In the genomic region with DNA sequence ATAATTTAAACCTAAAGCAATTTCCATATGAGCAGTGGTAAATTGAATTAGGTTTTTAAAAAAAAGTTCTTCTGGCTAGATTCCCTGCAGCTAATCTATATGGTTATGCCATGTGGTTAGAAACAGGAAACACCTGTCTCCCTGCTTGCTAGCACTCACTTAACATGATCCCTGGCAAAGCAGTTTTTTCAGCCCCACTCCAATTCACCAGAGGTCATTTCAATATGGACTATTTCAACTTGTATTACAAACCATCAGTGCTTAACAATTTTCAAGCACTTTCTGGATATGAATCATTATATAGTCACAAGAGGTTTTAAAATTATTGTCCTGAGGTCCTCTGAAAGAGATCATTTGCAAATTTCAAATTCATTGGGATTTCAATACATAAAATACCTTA, we compare ENCODE assay signal across 12 cellular contexts.
DNase-seq lines count a peak whose midpoint lies in the region; ATAC-seq and TF ChIP-seq lines count a peak whose summit lies in the region.
"Had no signal": no experiment of that assay in that cellular context is flagged by ENCODE, and none has a peak within 500 bp of the region (broad histone marks: within the 10 kb centered on the region; RNA-seq: fewer than 3 reads in every experiment).

No MANE protein-coding gene starts in this region.

- no peaks in the 10 kb centered on the region for H3K36me3 Mint-ChIP-seq in CD8-positive, alpha-beta T cell

- peak overlapping the region; percentile 49 for H3K9ac ChIP-seq in KMS-11

- intact Hi-C loops in OCI-LY7 (cut with micrococcal nuclease; ENCODE audit: unreplicated experiment) (no loop called here), gastrocnemius medialis (cut with DNase I; ENCODE audit: low total_unique reads) (no loop called here)
- intact Hi-C loops in CD8-positive, alpha-beta T cell (cut with DNase I, micrococcal nuclease): no loop called here

- no peak overlapping the region for H3K27ac Mint-ChIP-seq in CD8-positive, alpha-beta T cell
- H3K27ac Mint-ChIP-seq: activated naive CD8-positive, alpha-beta T cell treated with anti-CD3 and anti-CD28 coated beads, Interleukin-2, amount 50 U/mL, for 24 hours had no signal

- peaks cover 1% of the 10 kb centered on the region for H3K9me3 Mint-ChIP-seq in CD8-positive, alpha-beta T cell
- H3K9me3 Mint-ChIP-seq: activated naive CD8-positive, alpha-beta T cell treated with anti-CD3 and anti-CD28 coated beads, Interleukin-2, amount 50 U/mL, for 24 hours had no signal

- POLR2A ChIA-PET in OCI-LY7 (lab: Charles Lee): no interaction called here
- POLR2A ChIA-PET in CD8-positive, alpha-beta T cell (lab: Charles Lee): no interaction called here

- ATAC-seq in GM21619 (IDR thresholded peaks at IDR 0.05; ENCODE audit: unreplicated experiment) (peak; percentile 49), gastrocnemius medialis (no peak)
- ATAC-seq in CD8-positive, alpha-beta T cell: no peak
- ATAC-seq: activated naive CD8-positive, alpha-beta T cell treated with anti-CD3 and anti-CD28 coated beads, Interleukin-2, amount 50 U/mL, for 24 hours; heart right ventricle had no signal

- no peaks in the 10 kb centered on the region for H3K79me2 ChIP-seq in KMS-11 (ENCODE audit: insufficient read depth, low read depth)
- no peaks in the 10 kb centered on the region for H3K79me2 ChIP-seq in OCI-LY7 (ENCODE audit: insufficient read depth, low read depth, low read length)

- H3K27ac ChIP-seq in KMS-11 (peak overlapping the region; percentile 87), OCI-LY7 (ENCODE audit: low read depth, low read length, poor library complexity, severe bottlenecking) (no peak overlapping the region), gastrocnemius medialis (no peak overlapping the region)
- H3K27ac ChIP-seq in CD8-positive, alpha-beta T cell (ENCODE audit: low read depth, low read length): no peak overlapping the region
- H3K27ac ChIP-seq: heart right ventricle, ovary had no signal

- TF ChIP-seq CTCF in KMS-11 (conservative IDR thresholded peaks at IDR 0.05; ENCODE audit: low read depth, low read length) (no peak), OCI-LY7 (conservative IDR thresholded peaks at IDR 0.05; ENCODE audit: low read length) (no peak), gastrocnemius medialis (IDR thresholded peaks at IDR 0.05 in 4 of 5, conservative IDR thresholded peaks at IDR 0.05 in 1 of 5) (no peak)
- no peak for TF ChIP-seq CTCF in CD8-positive, alpha-beta T cell (IDR thresholded peaks at IDR 0.05)

- H3K9me3 ChIP-seq in OCI-LY7 (ENCODE audit: low read length) (no peaks in the 10 kb centered on the region), gastrocnemius medialis (no peaks in the 10 kb centered on the region)
- H3K9me3 ChIP-seq in CD8-positive, alpha-beta T cell (ENCODE audit: low read length): no peaks in the 10 kb centered on the region
- H3K9me3 ChIP-seq: heart right ventricle, ovary had no signal

- H3K4me3 Mint-ChIP-seq in CD8-positive, alpha-beta T cell: no peak overlapping the region
- H3K4me3 Mint-ChIP-seq: activated naive CD8-positive, alpha-beta T cell treated with anti-CD3 and anti-CD28 coated beads, Interleukin-2, amount 50 U/mL, for 24 hours had no signal

- H3K36me3 ChIP-seq in KMS-11 (ENCODE audit: insufficient read depth) (no peaks in the 10 kb centered on the region), OCI-LY7 (ENCODE audit: insufficient read depth, low read length) (no peaks in the 10 kb centered on the region), gastrocnemius medialis (no peaks in the 10 kb centered on the region)
- H3K36me3 ChIP-seq in CD8-positive, alpha-beta T cell (ENCODE audit: insufficient read depth, low read length): no peaks in the 10 kb centered on the region
- H3K36me3 ChIP-seq: heart right ventricle, ovary had no signal

- H2AFZ ChIP-seq in KMS-11 (ENCODE audit: low read depth) (peak overlapping the region; percentile 1; the same call in 1 of the 2 replicates), OCI-LY7 (ENCODE audit: low read length) (peak overlapping the region; percentile 88)

- H3K27me3 ChIP-seq in KMS-11 (ENCODE audit: insufficient read depth, low read depth) (no peaks in the 10 kb centered on the region), gastrocnemius medialis (no peaks in the 10 kb centered on the region)
- H3K27me3 ChIP-seq in CD8-positive, alpha-beta T cell (ENCODE audit: insufficient read depth, low read length): no peaks in the 10 kb centered on the region
- H3K27me3 ChIP-seq: heart right ventricle, ovary had no signal

- in situ Hi-C loops in G401 (cut with HindIII; ENCODE audit: low sequenced_read_pairs): no loop called here
- in situ Hi-C loops in gastrocnemius medialis (cut with MboI; ENCODE audit: low sequenced_read_pairs in 4 of 4): no loop called here

- BruUV-seq in OCI-LY7 (replicated peaks; lab: Mats Ljungman, UMichigan): no TSS peak

- H3K27me3 Mint-ChIP-seq in CD8-positive, alpha-beta T cell (ENCODE audit: low read depth): no peaks in the 10 kb centered on the region
- H3K27me3 Mint-ChIP-seq: activated naive CD8-positive, alpha-beta T cell treated with anti-CD3 and anti-CD28 coated beads, Interleukin-2, amount 50 U/mL, for 24 hours had no signal

- no peaks in the 10 kb centered on the region for H3K9me2 ChIP-seq in OCI-LY7 (ENCODE audit: insufficient read depth, low read length)

- DNase-seq in DMS79 treated with DMSO at 0.1 percent for 48 hours (lab: John Stamatoyannopoulos, UW): peak; percentile 83
- DNase-seq in OCI-LY7 (ENCODE audit: low spot score): peak; percentile 61
- DNase-seq in hepatic stellate cell (ENCODE audit: low spot score): no peak
- DNase-seq in G401 (ENCODE audit: low spot score): no peak
- DNase-seq in gastrocnemius medialis: no peak
- no peak for DNase-seq in CD8-positive, alpha-beta T cell
- DNase-seq: activated naive CD8-positive, alpha-beta T cell treated with anti-CD3 and anti-CD28 coated beads, Interleukin-2, amount 50 U/mL, for 24 hours; heart right ventricle; ovary; T-helper 2 cell had no signal

- H4K20me1 ChIP-seq in KMS-11 (ENCODE audit: insufficient read depth) (no peaks in the 10 kb centered on the region), OCI-LY7 (ENCODE audit: insufficient read depth, low read length) (no peaks in the 10 kb centered on the region)

- CTCF ChIA-PET in OCI-LY7 (lab: Charles Lee; ENCODE audit: unreplicated experiment): no interaction called here
- CTCF ChIA-PET in CD8-positive, alpha-beta T cell (lab: Charles Lee): no interaction called here

- peaks cover 100% of the 10 kb centered on the region for H3K4me1 ChIP-seq in KMS-11 (ENCODE audit: low read depth, poor library complexity, severe bottlenecking)
- H3K4me1 ChIP-seq in OCI-LY7 (ENCODE audit: insufficient read depth, low read length, poor library complexity, severe bottlenecking): peaks cover 29% of the 10 kb centered on the region
- H3K4me1 ChIP-seq in gastrocnemius medialis: no peaks in the 10 kb centered on the region
- H3K4me1 ChIP-seq in CD8-positive, alpha-beta T cell (ENCODE audit: insufficient read depth, low read length): no peaks in the 10 kb centered on the region

- peak overlapping the region; percentile 92 for H3K4me2 ChIP-seq in KMS-11
- H3K4me2 ChIP-seq in OCI-LY7 (ENCODE audit: low read length): peak overlapping the region; percentile 58

- TF ChIP-seq POLR2A in gastrocnemius medialis (IDR thresholded peaks at IDR 0.05): no peak

- H3K4me1 Mint-ChIP-seq in CD8-positive, alpha-beta T cell (ENCODE audit: low read depth): no peaks in the 10 kb centered on the region

- H3K4me3 ChIP-seq in KMS-11 (IDR thresholded peaks at IDR 0.05; ENCODE audit: insufficient read depth, low read depth, low read length) (no peak overlapping the region), OCI-LY7 (ENCODE audit: low read depth, low read length, poor library complexity, severe bottlenecking) (peak overlapping the region; percentile 28), gastrocnemius medialis (no peak overlapping the region)
- H3K4me3 ChIP-seq in CD8-positive, alpha-beta T cell (ENCODE audit: low read depth, low read length): no peak overlapping the region
- H3K4me3 ChIP-seq: heart right ventricle, ovary had no signal

Comparison
In these comparisons a context has a peak if more than half of its experiments do, and no peak if none do; other contexts are left out.
1. DNase-seq: peak in DMS79 treated with DMSO at 0.1 percent for 48 hours (single experiment) and OCI-LY7 (single experiment); none in hepatic stellate cell (single experiment), G401 (single experiment), gastrocnemius medialis (0 of 2) and CD8-positive, alpha-beta T cell (0 of 7).